In genomic region chr6:84581494-84582259, GRCh38 we compare ENCODE assay signal across 11 cellular contexts.
A peak's percentile ranks its signal among the peaks of the same experiment; 100 is the strongest.
DNase-seq lines count a peak whose midpoint lies in the region; ATAC-seq and TF ChIP-seq lines count a peak whose summit lies in the region.
"Had no signal": no experiment of that assay in that cellular context is flagged by ENCODE, and none has a peak within 500 bp of the region (broad histone marks: within the 10 kb centered on the region; RNA-seq: fewer than 3 reads in every experiment).

No MANE protein-coding gene starts in this region.

- DNase-seq in BJ (ENCODE audit: low read depth) (peak; percentile 51), SK-N-MC (ENCODE audit: low read depth, low spot score) (peak; percentile 48), fibroblast of villous mesenchyme (ENCODE audit: low read depth) (peak; percentile 93), globus pallidus (ENCODE audit: low spot score) (no peak)
- no peak for DNase-seq in activated T-helper 1 cell treated with anti-CD3 and anti-CD28 coated beads, Interleukin-12 subunit alpha, Interleukin-12 subunit beta, Interleukin-2, Interleukin-4 antibody, amounts not matched to agents 30 ng/mL and 10 ng/mL and 1 ng/mL, durations not matched to agents 14 hours and 24 hours and 36 hours (ENCODE audit: low spot score)
- DNase-seq: activated naive CD4-positive, alpha-beta T cell treated with anti-CD3 and anti-CD28 coated beads, Interleukin-2, amount 10 ng/mL, durations not matched to agents 7 days and 5 days; stimulated activated CD4-positive, alpha-beta T cell treated with anti-CD3 and anti-CD28 coated beads, Interleukin-2, amount 100 ng/mL, for 24 hours; upper lobe of left lung had no signal

- H3K9me3 ChIP-seq in SK-N-MC (ENCODE audit: low read depth, low read length): no peaks in the 10 kb centered on the region
- H3K9me3 ChIP-seq: upper lobe of left lung had no signal

- TF ChIP-seq CTCF in BJ (IDR thresholded peaks at IDR 0.05; ENCODE audit: insufficient read depth, low read depth, low read length) (no peak), fibroblast of villous mesenchyme (IDR thresholded peaks at IDR 0.05; ENCODE audit: insufficient read depth, low read depth, low read length) (no peak)

- no peaks in the 10 kb centered on the region for H3K27me3 ChIP-seq in BJ (ENCODE audit: control insufficient read depth, insufficient read depth, low read length)
- H3K27me3 ChIP-seq: upper lobe of left lung had no signal

- peaks cover 4% of the 10 kb centered on the region for H3K9me3 Mint-ChIP-seq in activated T-helper 1 cell treated with anti-CD3 and anti-CD28 coated beads, Interleukin-12 subunit alpha, Interleukin-12 subunit beta, Interleukin-2, Interleukin-4 antibody, amounts not matched to agents 30 ng/mL and 10 ng/mL and 1 ng/mL, durations not matched to agents 14 hours and 24 hours and 36 hours

- no peak overlapping the region for H3K4me3 Mint-ChIP-seq in activated T-helper 1 cell treated with anti-CD3 and anti-CD28 coated beads, Interleukin-12 subunit alpha, Interleukin-12 subunit beta, Interleukin-2, Interleukin-4 antibody, amounts not matched to agents 30 ng/mL and 10 ng/mL and 1 ng/mL, durations not matched to agents 14 hours and 24 hours and 36 hours
- H3K4me3 Mint-ChIP-seq: activated naive CD4-positive, alpha-beta T cell treated with anti-CD3 and anti-CD28 coated beads, Interleukin-2, amount 10 ng/mL, durations not matched to agents 7 days and 5 days had no signal

- H3K27me3 Mint-ChIP-seq in activated T-helper 1 cell treated with anti-CD3 and anti-CD28 coated beads, Interleukin-12 subunit alpha, Interleukin-12 subunit beta, Interleukin-2, Interleukin-4 antibody, amounts not matched to agents 30 ng/mL and 10 ng/mL and 1 ng/mL, durations not matched to agents 14 hours and 24 hours and 36 hours (ENCODE audit: insufficient read depth): no peaks in the 10 kb centered on the region
- H3K27me3 Mint-ChIP-seq: activated naive CD4-positive, alpha-beta T cell treated with anti-CD3 and anti-CD28 coated beads, Interleukin-2, amount 10 ng/mL, durations not matched to agents 7 days and 5 days had no signal

- H3K4me1 Mint-ChIP-seq in activated T-helper 1 cell treated with anti-CD3 and anti-CD28 coated beads, Interleukin-12 subunit alpha, Interleukin-12 subunit beta, Interleukin-2, Interleukin-4 antibody, amounts not matched to agents 30 ng/mL and 10 ng/mL and 1 ng/mL, durations not matched to agents 14 hours and 24 hours and 36 hours (ENCODE audit: low read depth): no peaks in the 10 kb centered on the region
- H3K4me1 Mint-ChIP-seq: activated naive CD4-positive, alpha-beta T cell treated with anti-CD3 and anti-CD28 coated beads, Interleukin-2, amount 10 ng/mL, durations not matched to agents 7 days and 5 days had no signal

- H3K9ac ChIP-seq in SK-N-MC (ENCODE audit: insufficient read length): peak overlapping the region; percentile 30

- H3K27ac Mint-ChIP-seq in activated T-helper 1 cell treated with anti-CD3 and anti-CD28 coated beads, Interleukin-12 subunit alpha, Interleukin-12 subunit beta, Interleukin-2, Interleukin-4 antibody, amounts not matched to agents 30 ng/mL and 10 ng/mL and 1 ng/mL, durations not matched to agents 14 hours and 24 hours and 36 hours: no peak overlapping the region
- H3K27ac Mint-ChIP-seq: activated naive CD4-positive, alpha-beta T cell treated with anti-CD3 and anti-CD28 coated beads, Interleukin-2, amount 10 ng/mL, durations not matched to agents 7 days and 5 days had no signal

- ATAC-seq in HG02759 (IDR thresholded peaks at IDR 0.05; ENCODE audit: unreplicated experiment) (peak; percentile 75), HG03280 (IDR thresholded peaks at IDR 0.05; ENCODE audit: unreplicated experiment) (no peak), HG03139 (IDR thresholded peaks at IDR 0.05; ENCODE audit: unreplicated experiment) (no peak)

- H3K36me3 Mint-ChIP-seq in activated T-helper 1 cell treated with anti-CD3 and anti-CD28 coated beads, Interleukin-12 subunit alpha, Interleukin-12 subunit beta, Interleukin-2, Interleukin-4 antibody, amounts not matched to agents 30 ng/mL and 10 ng/mL and 1 ng/mL, durations not matched to agents 14 hours and 24 hours and 36 hours (ENCODE audit: low read depth): no peaks in the 10 kb centered on the region
- H3K36me3 Mint-ChIP-seq: activated naive CD4-positive, alpha-beta T cell treated with anti-CD3 and anti-CD28 coated beads, Interleukin-2, amount 10 ng/mL, durations not matched to agents 7 days and 5 days had no signal

- CTCF ChIA-PET in BJ (lab: Yijun Ruan, JAX): interaction anchor here (0.7 kb wide), 1 partner anchor 10 kb away, joined by 3 read pairs; no protein-coding TSS in a partner anchor

- POLR2A ChIA-PET in BJ (lab: Charles Lee): no interaction called here

- H3K36me3 ChIP-seq in BJ (ENCODE audit: control insufficient read depth, insufficient read depth, low read length) (no peaks in the 10 kb centered on the region), SK-N-MC (ENCODE audit: insufficient read depth, low read length) (no peaks in the 10 kb centered on the region)
- H3K36me3 ChIP-seq: upper lobe of left lung had no signal

- no peak overlapping the region for H3K4me3 ChIP-seq in BJ (ENCODE audit: low read depth, low read length)
- H3K4me3 ChIP-seq in SK-N-MC: 0 out of 2 replicates have a peak overlapping the region, but pooled peaks have one; percentile 14
- H3K4me3 ChIP-seq in fibroblast of villous mesenchyme (ENCODE audit: low read depth, low read length): no peak overlapping the region
- H3K4me3 ChIP-seq: upper lobe of left lung had no signal

- intact Hi-C loops in activated T-helper 1 cell treated with anti-CD3 and anti-CD28 coated beads, Interleukin-12 subunit alpha, Interleukin-12 subunit beta, Interleukin-2, Interleukin-4 antibody, amounts not matched to agents 30 ng/mL and 10 ng/mL and 1 ng/mL, durations not matched to agents 14 hours and 24 hours and 36 hours (cut with micrococcal nuclease): no loop called here

- H3K27ac ChIP-seq in SK-N-MC: peak overlapping the region; percentile 47
- H3K27ac ChIP-seq: upper lobe of left lung had no signal

Comparison
In these comparisons a context has a peak if more than half of its experiments do, and no peak if none do; other contexts are left out.
1. DNase-seq: peak in BJ (single experiment), SK-N-MC (single experiment) and fibroblast of villous mesenchyme (single experiment); none in activated T-helper 1 cell treated with anti-CD3 and anti-CD28 coated beads, Interleukin-12 subunit alpha, Interleukin-12 subunit beta, Interleukin-2, Interleukin-4 antibody, amounts not matched to agents 30 ng/mL and 10 ng/mL and 1 ng/mL, durations not matched to agents 14 hours and 24 hours and 36 hours (single experiment) and globus pallidus (single experiment).